ENCODE assay signal across 15 cellular contexts in the genomic region with DNA sequence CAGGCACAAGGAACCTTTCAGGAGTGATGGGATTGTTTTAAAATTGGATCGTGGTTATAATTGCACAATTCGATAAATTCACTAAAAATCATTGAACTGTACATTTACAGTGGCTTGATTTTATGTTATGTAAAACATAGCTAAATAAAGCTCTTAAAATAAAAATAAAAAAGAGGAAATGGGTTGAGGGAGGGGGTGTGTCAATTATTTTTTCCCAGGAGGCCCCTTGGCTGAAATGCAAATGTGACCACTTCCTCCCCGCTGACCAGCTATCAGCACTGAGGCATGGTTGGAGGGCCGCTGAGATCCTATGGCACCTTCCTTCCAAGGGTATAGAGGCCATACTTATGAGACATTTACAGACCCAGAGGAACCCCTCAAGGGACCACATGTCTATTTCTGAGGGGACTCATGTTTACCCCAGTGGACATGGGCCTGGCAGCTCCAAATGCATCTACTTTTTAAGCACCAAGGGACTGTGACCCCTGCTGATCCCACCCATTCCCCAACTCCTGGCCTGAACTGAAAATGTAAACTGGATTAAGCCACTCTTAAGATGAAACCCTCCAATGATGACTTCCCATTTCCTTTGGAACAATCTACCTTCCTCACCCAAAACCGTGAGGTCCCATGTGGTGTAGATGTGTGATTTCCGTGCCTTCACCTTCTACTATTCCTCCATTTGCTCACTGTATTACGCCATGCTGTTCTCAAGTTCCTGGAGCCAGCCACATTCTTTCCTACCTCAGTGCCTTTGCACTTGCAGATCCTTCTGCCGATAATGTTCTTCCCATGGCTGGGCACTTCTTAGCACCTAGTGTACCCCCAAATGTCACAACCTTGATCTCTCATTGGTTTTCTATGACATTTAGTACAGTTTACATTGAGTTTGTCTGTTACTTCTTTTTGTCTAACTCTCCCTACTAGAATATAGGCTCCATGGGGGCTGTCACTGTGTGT. TPM values are rescaled to one million over a fixed set of nuclear protein-coding genes. Genes with fewer than 3 reads are reported as not detected.
DNase-seq lines count a peak whose midpoint lies in the region; ATAC-seq and TF ChIP-seq lines count a peak whose summit lies in the region.
"Had no signal": no experiment of that assay in that cellular context is flagged by ENCODE, and none has a peak within 500 bp of the region (broad histone marks: within the 10 kb centered on the region; RNA-seq: fewer than 3 reads in every experiment).

No MANE protein-coding gene starts in this region.

- TF ChIP-seq CTCF in spleen (IDR thresholded peaks at IDR 0.05 in 8 of 11, conservative IDR thresholded peaks at IDR 0.05 in 3 of 11), result no peak

- no peak for TF ChIP-seq POLR2A in spleen (IDR thresholded peaks at IDR 0.05)

- POLR2A ChIA-PET in activated CD4-positive, alpha-beta T cell treated with anti-CD3 and anti-CD28 coated beads, Interleukin-2, amount 10 ng/mL, durations not matched to agents 7 days and 5 days (lab: Charles Lee), result no interaction called here
- POLR2A ChIA-PET in T-cell (lab: Charles Lee), result interaction anchor here (0.5 to 0.7 kb wide), 3 partner anchors 9 to 32 kb away, joined by 3 read pairs; no protein-coding TSS in a partner anchor

- H3K27ac ChIP-seq in spleen, result peak overlapping the region in 4 of 8 donors; percentile 29 to 60 (median 52)
- H3K27ac ChIP-seq: A549, cardiac muscle cell, pancreas, thyroid gland had no signal

- peaks cover 0 to 33% (median 18%) of the 10 kb centered on the region in 8 donors for H3K9me3 ChIP-seq in spleen
- H3K9me3 ChIP-seq: pancreas, thyroid gland had no signal

- peaks cover 17% of the 10 kb centered on the region for H3K9me3 Mint-ChIP-seq in activated CD4-positive, alpha-beta T cell treated with anti-CD3 and anti-CD28 coated beads, Interleukin-2, amount 10 ng/mL, durations not matched to agents 7 days and 5 days
- H3K9me3 Mint-ChIP-seq in T-cell, result peaks cover 5 to 19% (median 6%) of the 10 kb centered on the region in 3 donors

- H3K27me3 Mint-ChIP-seq in activated CD4-positive, alpha-beta T cell treated with anti-CD3 and anti-CD28 coated beads, Interleukin-2, amount 10 ng/mL, durations not matched to agents 7 days and 5 days, result no peaks in the 10 kb centered on the region
- H3K27me3 Mint-ChIP-seq in T-cell, result no peaks in the 10 kb centered on the region

- H3K27me3 ChIP-seq in spleen (replicated peaks in 1 of 7), result peaks cover 0 to 11% (median 0%) of the 10 kb centered on the region in 7 donors
- H3K27me3 ChIP-seq: cardiac muscle cell, pancreas, thyroid gland had no signal

- intact Hi-C loops in spleen (cut with DNase I; ENCODE audit: low total_unique reads), result no loop called here

- H3K4me3 Mint-ChIP-seq in activated CD4-positive, alpha-beta T cell treated with anti-CD3 and anti-CD28 coated beads, Interleukin-2, amount 10 ng/mL, durations not matched to agents 7 days and 5 days, result no peak overlapping the region
- H3K4me3 Mint-ChIP-seq in T-cell, result no peak overlapping the region

- peaks cover 46% of the 10 kb centered on the region for H3K4me1 Mint-ChIP-seq in activated CD4-positive, alpha-beta T cell treated with anti-CD3 and anti-CD28 coated beads, Interleukin-2, amount 10 ng/mL, durations not matched to agents 7 days and 5 days
- H3K4me1 Mint-ChIP-seq in T-cell, result peaks cover 41 to 58% (median 53%) of the 10 kb centered on the region in 3 donors

- peaks cover 35% of the 10 kb centered on the region for H3K36me3 Mint-ChIP-seq in activated CD4-positive, alpha-beta T cell treated with anti-CD3 and anti-CD28 coated beads, Interleukin-2, amount 10 ng/mL, durations not matched to agents 7 days and 5 days (ENCODE audit: low read depth)
- H3K36me3 Mint-ChIP-seq in T-cell, result peaks cover 7% of the 10 kb centered on the region

- no peaks in the 10 kb centered on the region for H3K36me3 ChIP-seq in spleen
- H3K36me3 ChIP-seq: cardiac muscle cell, pancreas, thyroid gland had no signal

- H3K4me1 ChIP-seq in spleen, result peaks cover 10 to 68% (median 59%) of the 10 kb centered on the region in 6 donors
- H3K4me1 ChIP-seq: A549, pancreas had no signal

- ATAC-seq in HG03095 (IDR thresholded peaks at IDR 0.05; ENCODE audit: unreplicated experiment) (peak; percentile 31), T-cell (replicated peaks in 1 of 4) (no peak), GM21367 (IDR thresholded peaks at IDR 0.05; ENCODE audit: unreplicated experiment) (no peak)
- ATAC-seq: A549, HCT116 had no signal

- 50 to 64% (median 56%) methylated on average over 8 of the region's 8 CpGs for WGBS in spleen, 5 donors

- DNase-seq in activated CD4-positive, alpha-beta T cell treated with anti-CD3 and anti-CD28 coated beads, Interleukin-2, amount 10 ng/mL, durations not matched to agents 7 days and 5 days, result no peak
- no peak for DNase-seq in activated CD4-positive, alpha-beta T cell treated with anti-CD3 and anti-CD28 coated beads for 48 hours
- no peak for DNase-seq in T-cell
- DNase-seq in spleen, result peak; percentile 81
- DNase-seq in mucosa of gallbladder (ENCODE audit: low spot score), result no peak
- DNase-seq in NCI-H510A treated with DMSO at 0.1 percent for 48 hours (lab: John Stamatoyannopoulos, UW), result no peak
- DNase-seq: NCI-H1930; pancreas; stimulated activated CD4-positive, alpha-beta T cell treated with anti-CD3 and anti-CD28 coated beads, Interleukin-4, amount 100 ng/mL, for 4 hours; thyroid gland had no signal

- H3K4me3 ChIP-seq in spleen, result no peak overlapping the region
- H3K4me3 ChIP-seq: A549, cardiac muscle cell, pancreas, thyroid gland had no signal

- CTCF ChIA-PET in activated CD4-positive, alpha-beta T cell treated with anti-CD3 and anti-CD28 coated beads, Interleukin-2, amount 10 ng/mL, durations not matched to agents 7 days and 5 days (lab: Charles Lee), result interaction anchor here (0.7 to 1.1 kb wide), 3 partner anchors 14 to 163 kb away, joined by 3 to 4 read pairs (median 3); no protein-coding TSS in a partner anchor
- CTCF ChIA-PET in T-cell (lab: Charles Lee), result interaction anchor here in 1 of 2 donors (0.7 kb wide), 1 partner anchor 32 kb away, joined by 3 read pairs; no protein-coding TSS in a partner anchor

- peak overlapping the region; percentile 15 for H3K27ac Mint-ChIP-seq in activated CD4-positive, alpha-beta T cell treated with anti-CD3 and anti-CD28 coated beads, Interleukin-2, amount 10 ng/mL, durations not matched to agents 7 days and 5 days
- H3K27ac Mint-ChIP-seq in T-cell, result peak overlapping the region; percentile 19 to 42

RNA-seq across cellular contexts. Expression of a gene that starts 2.8 kb away (rescaled TPM):
- 10 to 100 TPM; 44.4 to 45.6 TPM for total RNA-seq in activated CD4-positive, alpha-beta T cell treated with anti-CD3 and anti-CD28 coated beads, Interleukin-2, amount 10 ng/mL, durations not matched to agents 7 days and 5 days
- total RNA-seq in T-cell (10 to 100 TPM; 35.6 to 44.3 (median 38.2) TPM), spleen (10 to 100 TPM in 6 of 7 donors, 1 to 10 TPM in 1; 8.7 to 19.7 (median 13.0) TPM), mucosa of gallbladder (1.2 TPM)
- polyA plus RNA-seq in spleen, result 1 to 10 TPM; 2.7 to 6.0 (median 3.3) TPM
- total RNA-seq: cardiac muscle cell had no signal
- polyA plus RNA-seq: cardiac muscle cell had no signal
